ENCODE assay signal across 21 cellular contexts in the genomic region with DNA sequence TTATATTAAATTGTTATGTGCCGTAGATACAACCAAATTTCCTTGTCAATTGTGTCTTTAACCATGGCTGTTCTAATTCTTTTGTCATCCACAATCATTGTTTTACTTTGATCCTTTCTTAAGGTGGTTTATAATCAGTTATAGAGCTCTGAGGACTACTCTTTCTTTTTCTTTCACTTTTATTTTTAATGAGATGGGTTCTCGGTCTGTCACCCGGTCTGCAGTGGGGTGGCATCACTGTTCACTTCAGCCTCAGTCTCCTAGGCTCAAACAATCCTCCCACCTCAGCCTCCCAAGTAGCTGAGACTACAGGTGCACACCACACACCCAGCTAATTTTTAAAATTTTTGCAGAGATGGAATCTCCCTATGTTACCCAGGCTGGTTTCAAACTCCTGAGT.
DNase-seq lines count a peak whose midpoint lies in the region; ATAC-seq lines count a peak whose summit lies in the region.
"Had no signal": no experiment of that assay in that cellular context is flagged by ENCODE, and none has a peak within 500 bp of the region (broad histone marks: within the 10 kb centered on the region; RNA-seq: fewer than 3 reads in every experiment).

No MANE protein-coding gene starts in this region.

- no peaks in the 10 kb centered on the region for H3K27me3 Mint-ChIP-seq in activated CD4-positive, alpha-beta T cell treated with anti-CD3 and anti-CD28 coated beads, Interleukin-2, amount 10 ng/mL, durations not matched to agents 7 days and 5 days
- H3K27me3 Mint-ChIP-seq in stimulated activated naive CD8-positive, alpha-beta T cell treated with anti-CD3 and anti-CD28 coated beads, Interleukin-15, Interleukin-2, amounts not matched to agents 100 ng/mL and 50 ng/mL, for 24 hours, result no peaks in the 10 kb centered on the region
- no peaks in the 10 kb centered on the region for H3K27me3 Mint-ChIP-seq in activated T-helper 17 cell treated with anti-CD3 and anti-CD28 coated beads, Interleukin-2, amount 50 U/mL, for 72 hours
- H3K27me3 Mint-ChIP-seq in stimulated activated naive CD8-positive, alpha-beta T cell treated with anti-CD3 and anti-CD28 coated beads, Interleukin-15, amount 100 ng/mL, for 72 hours, result no peaks in the 10 kb centered on the region

- no peak overlapping the region for H3K9ac ChIP-seq in neuronal stem cell (ENCODE audit: low read depth, low read length, poor library complexity)
- H3K9ac ChIP-seq: BLaER1 treated with 17β-estradiol and CSF1 and Interleukin-3, amounts not matched to agents 10 nM and 100 nM had no signal

- no peak overlapping the region for H3K4me3 ChIP-seq in neuronal stem cell (ENCODE audit: low read length in 2 of 2)
- H3K4me3 ChIP-seq: BLaER1 treated with 17β-estradiol and CSF1 and Interleukin-3, amounts not matched to agents 10 nM and 100 nM had no signal

- CTCF ChIA-PET in activated CD4-positive, alpha-beta T cell treated with anti-CD3 and anti-CD28 coated beads, Interleukin-2, amount 10 ng/mL, durations not matched to agents 7 days and 5 days (lab: Charles Lee), result interaction anchor here (2.7 kb wide), 1 partner anchor 16 kb away, joined by 6 read pairs; no protein-coding TSS in a partner anchor

- H2BK15ac ChIP-seq in neuronal stem cell (ENCODE audit: low read length), result no peak overlapping the region

- peaks cover 2% of the 10 kb centered on the region for H3K9me3 Mint-ChIP-seq in activated CD4-positive, alpha-beta T cell treated with anti-CD3 and anti-CD28 coated beads, Interleukin-2, amount 10 ng/mL, durations not matched to agents 7 days and 5 days
- no peaks in the 10 kb centered on the region for H3K9me3 Mint-ChIP-seq in stimulated activated naive CD8-positive, alpha-beta T cell treated with anti-CD3 and anti-CD28 coated beads, Interleukin-15, Interleukin-2, amounts not matched to agents 100 ng/mL and 50 ng/mL, for 24 hours
- no peaks in the 10 kb centered on the region for H3K9me3 Mint-ChIP-seq in activated T-helper 17 cell treated with anti-CD3 and anti-CD28 coated beads, Interleukin-2, amount 50 U/mL, for 72 hours
- H3K9me3 Mint-ChIP-seq in stimulated activated naive CD8-positive, alpha-beta T cell treated with anti-CD3 and anti-CD28 coated beads, Interleukin-15, amount 100 ng/mL, for 72 hours, result no peaks in the 10 kb centered on the region

- no peak for ATAC-seq in stimulated activated naive CD8-positive, alpha-beta T cell treated with anti-CD3 and anti-CD28 coated beads, Interleukin-15, Interleukin-2, amounts not matched to agents 100 U/mL and 50 U/mL, for 24 hours
- no peak for ATAC-seq in activated T-helper 17 cell treated with anti-CD3 and anti-CD28 coated beads, Interleukin-2, amount 50 U/mL, for 72 hours (replicated peaks)
- ATAC-seq in stimulated activated naive CD8-positive, alpha-beta T cell treated with anti-CD3 and anti-CD28 coated beads, Interleukin-15, amount 100 ng/mL, for 72 hours, result no peak

- POLR2A ChIA-PET in activated CD4-positive, alpha-beta T cell treated with anti-CD3 and anti-CD28 coated beads, Interleukin-2, amount 10 ng/mL, durations not matched to agents 7 days and 5 days (lab: Charles Lee), result no interaction called here

- H3K4ac ChIP-seq in neuronal stem cell (ENCODE audit: low read length), result no peak overlapping the region

- no peak overlapping the region for H3K14ac ChIP-seq in neuronal stem cell (ENCODE audit: low read length)

- no peaks in the 10 kb centered on the region for H3K36me3 Mint-ChIP-seq in activated CD4-positive, alpha-beta T cell treated with anti-CD3 and anti-CD28 coated beads, Interleukin-2, amount 10 ng/mL, durations not matched to agents 7 days and 5 days (ENCODE audit: low read depth)
- no peaks in the 10 kb centered on the region for H3K36me3 Mint-ChIP-seq in stimulated activated naive CD8-positive, alpha-beta T cell treated with anti-CD3 and anti-CD28 coated beads, Interleukin-15, Interleukin-2, amounts not matched to agents 100 ng/mL and 50 ng/mL, for 24 hours (ENCODE audit: low read depth)
- H3K36me3 Mint-ChIP-seq in activated T-helper 17 cell treated with anti-CD3 and anti-CD28 coated beads, Interleukin-2, amount 50 U/mL, for 72 hours (ENCODE audit: low read depth), result no peaks in the 10 kb centered on the region

- peak overlapping the region; percentile 60 for H3K27ac Mint-ChIP-seq in activated CD4-positive, alpha-beta T cell treated with anti-CD3 and anti-CD28 coated beads, Interleukin-2, amount 10 ng/mL, durations not matched to agents 7 days and 5 days
- H3K27ac Mint-ChIP-seq in stimulated activated naive CD8-positive, alpha-beta T cell treated with anti-CD3 and anti-CD28 coated beads, Interleukin-15, Interleukin-2, amounts not matched to agents 100 ng/mL and 50 ng/mL, for 24 hours, result no peak overlapping the region
- no peak overlapping the region for H3K27ac Mint-ChIP-seq in activated T-helper 17 cell treated with anti-CD3 and anti-CD28 coated beads, Interleukin-2, amount 50 U/mL, for 72 hours
- H3K27ac Mint-ChIP-seq in stimulated activated naive CD8-positive, alpha-beta T cell treated with anti-CD3 and anti-CD28 coated beads, Interleukin-15, amount 100 ng/mL, for 72 hours, result peak overlapping the region; percentile 61 to 75

- no peak overlapping the region for H2BK120ac ChIP-seq in neuronal stem cell (ENCODE audit: low read depth, low read length)

- H3K18ac ChIP-seq in neuronal stem cell (ENCODE audit: low read length), result no peak overlapping the region

- H3K36me3 ChIP-seq in neuronal stem cell (replicated peaks in 1 of 2; ENCODE audit: control insufficient read depth in 2 of 2, insufficient read depth in 2 of 2, low read length in 2 of 2), result no peaks in the 10 kb centered on the region

- H3K4me2 ChIP-seq in neuronal stem cell (ENCODE audit: insufficient read depth, low read length, poor library complexity, severe bottlenecking), result no peak overlapping the region
- H3K4me2 ChIP-seq: BLaER1 treated with 17β-estradiol and CSF1 and Interleukin-3, amounts not matched to agents 10 nM and 100 nM had no signal

- H2AFZ ChIP-seq in neuronal stem cell (ENCODE audit: low read length), result no peak overlapping the region

- no peaks in the 10 kb centered on the region for H3K79me1 ChIP-seq in neuronal stem cell (ENCODE audit: low read depth, low read length)

- no peak overlapping the region for H4K8ac ChIP-seq in neuronal stem cell (ENCODE audit: low read depth, low read length)

- no peak overlapping the region for H2BK5ac ChIP-seq in neuronal stem cell (ENCODE audit: low read length)

- no peak overlapping the region for H2AK5ac ChIP-seq in neuronal stem cell (ENCODE audit: low read depth, low read length)

- H3K27me3 ChIP-seq in neuronal stem cell (ENCODE audit: control insufficient read depth in 3 of 3, insufficient read depth in 3 of 3, low read depth in 1 of 3, low read length in 3 of 3), result no peaks in the 10 kb centered on the region
- H3K27me3 ChIP-seq: BLaER1 treated with 17β-estradiol and CSF1 and Interleukin-3, amounts not matched to agents 10 nM and 100 nM had no signal

- no peak overlapping the region for H3K23ac ChIP-seq in neuronal stem cell (ENCODE audit: low read depth, low read length, poor library complexity)

- no peaks in the 10 kb centered on the region for H3K4me1 ChIP-seq in neuronal stem cell (ENCODE audit: control insufficient read depth in 2 of 2, insufficient read depth in 1 of 2, low read depth in 1 of 2, low read length in 2 of 2)
- H3K4me1 ChIP-seq: BLaER1 treated with 17β-estradiol and CSF1 and Interleukin-3, amounts not matched to agents 10 nM and 100 nM had no signal

- peaks cover 8% of the 10 kb centered on the region for H3K4me1 Mint-ChIP-seq in activated CD4-positive, alpha-beta T cell treated with anti-CD3 and anti-CD28 coated beads, Interleukin-2, amount 10 ng/mL, durations not matched to agents 7 days and 5 days
- H3K4me1 Mint-ChIP-seq in stimulated activated naive CD8-positive, alpha-beta T cell treated with anti-CD3 and anti-CD28 coated beads, Interleukin-15, Interleukin-2, amounts not matched to agents 100 ng/mL and 50 ng/mL, for 24 hours (ENCODE audit: low read depth), result peaks cover 12% of the 10 kb centered on the region
- H3K4me1 Mint-ChIP-seq in activated T-helper 17 cell treated with anti-CD3 and anti-CD28 coated beads, Interleukin-2, amount 50 U/mL, for 72 hours, result no peaks in the 10 kb centered on the region
- peaks cover 16% of the 10 kb centered on the region for H3K4me1 Mint-ChIP-seq in stimulated activated naive CD8-positive, alpha-beta T cell treated with anti-CD3 and anti-CD28 coated beads, Interleukin-15, amount 100 ng/mL, for 72 hours

- DNase-seq in activated CD4-positive, alpha-beta T cell treated with anti-CD3 and anti-CD28 coated beads, Interleukin-2, amount 10 ng/mL, durations not matched to agents 7 days and 5 days, result no peak
- no peak for DNase-seq in activated CD4-positive, alpha-beta T cell treated with anti-CD3 and anti-CD28 coated beads, Interleukin-2, amount 50 U/mL, for 4 hours
- DNase-seq in stimulated activated naive CD8-positive, alpha-beta T cell treated with anti-CD3 and anti-CD28 coated beads, Interleukin-15, Interleukin-2, amounts not matched to agents 100 U/mL and 50 U/mL, for 24 hours, result no peak
- DNase-seq in stimulated activated naive CD8-positive, alpha-beta T cell treated with anti-CD3 and anti-CD28 coated beads, Interleukin-15, amount 100 ng/mL, for 72 hours, result no peak
- DNase-seq in neuronal stem cell (ENCODE audit: low spot score), result no peak
- no peak for DNase-seq in NCI-H226
- DNase-seq: 8988T, GOT3, HCEC 1CT, KBM-7, MV-4-11, NCI-H1105 treated with DMSO at 0.1 percent for 48 hours, NCI-H2081, NCI-H2171, NCI-H446, NCI-H526, OCI-M1, Right ventricle myocardium superior had no signal

- H4K91ac ChIP-seq in neuronal stem cell (ENCODE audit: low read depth, low read length, poor library complexity), result no peak overlapping the region

- no peaks in the 10 kb centered on the region for H3K9me3 ChIP-seq in neuronal stem cell (replicated peaks in 1 of 2; ENCODE audit: control insufficient read depth in 2 of 2, insufficient read depth in 1 of 2, low read depth in 1 of 2, low read length in 2 of 2)

- no peak overlapping the region for H3K4me3 Mint-ChIP-seq in activated CD4-positive, alpha-beta T cell treated with anti-CD3 and anti-CD28 coated beads, Interleukin-2, amount 10 ng/mL, durations not matched to agents 7 days and 5 days
- H3K4me3 Mint-ChIP-seq in stimulated activated naive CD8-positive, alpha-beta T cell treated with anti-CD3 and anti-CD28 coated beads, Interleukin-15, Interleukin-2, amounts not matched to agents 100 ng/mL and 50 ng/mL, for 24 hours, result peak overlapping the region; percentile 18
- H3K4me3 Mint-ChIP-seq in activated T-helper 17 cell treated with anti-CD3 and anti-CD28 coated beads, Interleukin-2, amount 50 U/mL, for 72 hours, result peak overlapping the region; percentile 47
- H3K4me3 Mint-ChIP-seq in stimulated activated naive CD8-positive, alpha-beta T cell treated with anti-CD3 and anti-CD28 coated beads, Interleukin-15, amount 100 ng/mL, for 72 hours, result peak overlapping the region in 1 of 2 donors; percentile 49

- H3K27ac ChIP-seq in neuronal stem cell (replicated peaks; ENCODE audit: low read length), result no peak overlapping the region
- H3K27ac ChIP-seq: BLaER1 treated with 17β-estradiol and CSF1 and Interleukin-3, amounts not matched to agents 10 nM and 100 nM had no signal

- no CpG with 5 or more reads among the region's 3 CpGs for WGBS in neuronal stem cell (ENCODE audit: extremely low coverage in 2 of 2, insufficient read length in 2 of 2, insufficient replicate concordance in 1 of 2), 2 donors

- H2BK12ac ChIP-seq in neuronal stem cell (ENCODE audit: low read length), result no peak overlapping the region

Comparison
In these comparisons a context has a peak if more than half of its experiments do, and no peak if none do; other contexts are left out.
1. H3K27ac Mint-ChIP-seq: peak in activated CD4-positive, alpha-beta T cell treated with anti-CD3 and anti-CD28 coated beads, Interleukin-2, amount 10 ng/mL, durations not matched to agents 7 days and 5 days (single experiment) and stimulated activated naive CD8-positive, alpha-beta T cell treated with anti-CD3 and anti-CD28 coated beads, Interleukin-15, amount 100 ng/mL, for 72 hours (2 of 2); none in stimulated activated naive CD8-positive, alpha-beta T cell treated with anti-CD3 and anti-CD28 coated beads, Interleukin-15, Interleukin-2, amounts not matched to agents 100 ng/mL and 50 ng/mL, for 24 hours (single experiment) and activated T-helper 17 cell treated with anti-CD3 and anti-CD28 coated beads, Interleukin-2, amount 50 U/mL, for 72 hours (single experiment).